8 cellular contexts compared by ENCODE assay signal in genomic region chr7:151123485-151124204, GRCh38. TPM values are rescaled to one million over a fixed set of nuclear protein-coding genes. Genes with fewer than 3 reads are reported as not detected.
DNase-seq lines count a peak whose midpoint lies in the region; ATAC-seq and TF ChIP-seq lines count a peak whose summit lies in the region.

No MANE protein-coding gene starts in this region.

- intact Hi-C loops in A673 (cut with micrococcal nuclease; ENCODE audit: unreplicated experiment) (loop anchor here (1.0 to 5.0 kb wide), 3 partner anchors 49 to 179 kb away; partner anchors contain the start of gene ABCF2), left colon (cut with DNase I, micrococcal nuclease) (loop anchor here (2.0 to 5.0 kb wide), 2 partner anchors 49 kb away; no protein-coding TSS in a partner anchor)

- peak; percentile 72 for ATAC-seq in GM18520 (IDR thresholded peaks at IDR 0.05; ENCODE audit: unreplicated experiment)
- ATAC-seq in HG03139 (IDR thresholded peaks at IDR 0.05; ENCODE audit: unreplicated experiment): peak; percentile 84
- peak; percentile 85 to 92 for ATAC-seq in activated CD4-positive, CD25-positive, alpha-beta regulatory T cell treated with anti-CD3 and anti-CD28 coated beads, Interleukin-2, amount 50 U/mL, for 24 hours
- peak; percentile 93 for ATAC-seq in central memory CD8-positive, alpha-beta T cell (replicated peaks; ENCODE audit: extremely low read depth, poor library complexity, severe bottlenecking)
- peak; percentile 57 for ATAC-seq in left colon

- H3K4me3 Mint-ChIP-seq in central memory CD8-positive, alpha-beta T cell: no peak overlapping the region

- H3K36me3 Mint-ChIP-seq in central memory CD8-positive, alpha-beta T cell (ENCODE audit: insufficient read depth): peaks cover 11% of the 10 kb centered on the region

- TF ChIP-seq CTCF in A673 (conservative IDR thresholded peaks at IDR 0.05; ENCODE audit: low read depth, low read length): peak; percentile 99

- H3K27me3 ChIP-seq in A673 (replicated peaks; ENCODE audit: insufficient read depth, low read depth, low read length, poor library complexity): no peaks in the 10 kb centered on the region

- no peaks in the 10 kb centered on the region for H3K9me3 Mint-ChIP-seq in central memory CD8-positive, alpha-beta T cell

- no peak overlapping the region for H3K27ac ChIP-seq in A673 (ENCODE audit: low read depth, low read length, poor library complexity, severe bottlenecking)

- H3K4me1 Mint-ChIP-seq in central memory CD8-positive, alpha-beta T cell: peaks cover 11% of the 10 kb centered on the region

- H3K27ac Mint-ChIP-seq in central memory CD8-positive, alpha-beta T cell (ENCODE audit: low read depth): no peak overlapping the region

- CTCF ChIA-PET in A673 (lab: Charles Lee): interaction anchor here (0.5 to 1.4 kb wide), 11 partner anchors 11 to 182 kb away, joined by 3 to 17 read pairs (median 3); partner anchors contain the start of gene ABCB8

- peaks cover 37% of the 10 kb centered on the region for H3K36me3 ChIP-seq in A673 (ENCODE audit: insufficient read depth, low read length, poor library complexity, severe bottlenecking)

- no peaks in the 10 kb centered on the region for H3K27me3 Mint-ChIP-seq in central memory CD8-positive, alpha-beta T cell

- no peaks in the 10 kb centered on the region for H3K9me3 ChIP-seq in A673 (ENCODE audit: low read depth, low read length, poor library complexity, severe bottlenecking)

- POLR2A ChIA-PET in A673 (lab: Charles Lee; ENCODE audit: low non-redundant PET): no interaction called here

- no TSS peak for BruUV-seq in A673 (replicated peaks; lab: Mats Ljungman, UMichigan)

- no peak overlapping the region for H3K4me3 ChIP-seq in A673 (ENCODE audit: low read depth, low read length, poor library complexity, severe bottlenecking)

- DNase-seq in A673 (ENCODE audit: low spot score): peak; percentile 85
- peak; percentile 24 to 74 for DNase-seq in NCI-H446 (lab: John Stamatoyannopoulos, UW)
- peak; percentile 71 to 85 for DNase-seq in central memory CD8-positive, alpha-beta T cell (ENCODE audit: low spot score in 2 of 2)
- peak; percentile 78 to 87 for DNase-seq in left colon
- DNase-seq in stimulated activated CD4-positive, alpha-beta T cell treated with anti-CD3 and anti-CD28 coated beads, Interleukin-4, amount 100 ng/mL, for 24 hours: peak; percentile 87

- peaks cover 11% of the 10 kb centered on the region for H3K4me1 ChIP-seq in A673 (ENCODE audit: insufficient read depth, low read length, poor library complexity, severe bottlenecking)

RNA-seq across cellular contexts. Expression of gene AGAP3, which starts 37.4 kb away (rescaled TPM):
- 115 and 133 TPM in 2 replicates for total RNA-seq in A673 (2021)
- 10 to 100 TPM; 50.8 to 64.0 TPM for total RNA-seq in left colon

RNA-seq across cellular contexts. Expression of gene TMUB1, which starts 40.4 kb away (rescaled TPM):
- 43.8 and 44.7 TPM in 2 replicates for total RNA-seq in A673 (2021)
- total RNA-seq in left colon: 10 to 100 TPM; 72.4 to 80.7 TPM

RNA-seq across cellular contexts. Expression of gene FASTK, which starts 43.0 kb away (rescaled TPM):
- total RNA-seq in A673 (2021) (70.8 and 80.5 TPM in 2 replicates), left colon (100 to 1,000 TPM in 1 of 2 donors, 10 to 100 TPM in 1; 82.0 to 108 TPM)

RNA-seq across cellular contexts. Expression of gene GBX1, which starts 43.8 kb away (rescaled TPM):
- total RNA-seq in A673 (2021): not detected in 2 replicates
- total RNA-seq in left colon: not detected
